In genomic region chr1:219661464-219662092, GRCh38 we compare ENCODE assay signal across 23 cellular contexts. TPM values are rescaled to one million over a fixed set of nuclear protein-coding genes. Genes with fewer than 3 reads are reported as not detected.
DNase-seq lines count a peak whose midpoint lies in the region; ATAC-seq lines count a peak whose summit lies in the region.
"Had no signal": no experiment of that assay in that cellular context is flagged by ENCODE, and none has a peak within 500 bp of the region (broad histone marks: within the 10 kb centered on the region; RNA-seq: fewer than 3 reads in every experiment).

No MANE protein-coding gene starts in this region.

- CTCF ChIA-PET in activated CD8-positive, alpha-beta T cell treated with anti-CD3 and anti-CD28 coated beads, Interleukin-2, amount 10 ng/mL, durations not matched to agents 7 days and 5 days (lab: Charles Lee) = interaction anchor here (0.6 to 1.4 kb wide), 8 partner anchors 10 to 472 kb away, joined by 3 to 5 read pairs (median 3); no protein-coding TSS in a partner anchor

- H3K27me3 Mint-ChIP-seq in activated CD8-positive, alpha-beta T cell treated with anti-CD3 and anti-CD28 coated beads, Interleukin-2, amount 10 ng/mL, durations not matched to agents 7 days and 5 days (ENCODE audit: low read depth) = peaks cover 6% of the 10 kb centered on the region

- 86 to 91% methylated on average over 8 of the region's 8 CpGs for WGBS in ectodermal cell, 2 experiments

- no peaks in the 10 kb centered on the region for H3K9me3 ChIP-seq in ectodermal cell (ENCODE audit: control insufficient read depth, low read length)
- H3K9me3 ChIP-seq: colonic mucosa, gastrocnemius medialis, lower lobe of right lung, SJCRH30 had no signal

- no peaks in the 10 kb centered on the region for H3K9me3 Mint-ChIP-seq in activated CD8-positive, alpha-beta T cell treated with anti-CD3 and anti-CD28 coated beads, Interleukin-2, amount 10 ng/mL, durations not matched to agents 7 days and 5 days (ENCODE audit: insufficient read depth)
- H3K9me3 Mint-ChIP-seq: natural killer cell; stimulated activated naive CD8-positive, alpha-beta T cell treated with anti-CD3 and anti-CD28 coated beads, Interleukin-15, Interleukin-2, amounts not matched to agents 100 ng/mL and 50 ng/mL, for 24 hours had no signal

- no peaks in the 10 kb centered on the region for H3K27me3 ChIP-seq in ectodermal cell (ENCODE audit: control insufficient read depth, insufficient read depth, low read length, poor library complexity, severe bottlenecking)
- H3K27me3 ChIP-seq: colonic mucosa, gastrocnemius medialis, SJCRH30 had no signal

- no peak for ATAC-seq in activated CD8-positive, alpha-beta T cell treated with anti-CD3 and anti-CD28 coated beads, Interleukin-2, amount 10 ng/mL, durations not matched to agents 7 days and 5 days
- ATAC-seq: natural killer cell had no signal

- H3K4me1 ChIP-seq in ectodermal cell (ENCODE audit: control insufficient read depth, insufficient read depth, low read length) = peaks cover 16% of the 10 kb centered on the region
- H3K4me1 ChIP-seq: colonic mucosa had no signal

- no peak overlapping the region for H3K4me3 ChIP-seq in ectodermal cell (ENCODE audit: insufficient read depth, low read depth, low read length)
- H3K4me3 ChIP-seq: colonic mucosa, SJCRH30 had no signal

- H3K27ac Mint-ChIP-seq in activated CD8-positive, alpha-beta T cell treated with anti-CD3 and anti-CD28 coated beads, Interleukin-2, amount 10 ng/mL, durations not matched to agents 7 days and 5 days = no peak overlapping the region
- H3K27ac Mint-ChIP-seq: activated CD4-positive, alpha-beta T cell treated with anti-CD3 and anti-CD28 coated beads for 36 hours; natural killer cell; stimulated activated naive CD8-positive, alpha-beta T cell treated with anti-CD3 and anti-CD28 coated beads, Interleukin-15, Interleukin-2, amounts not matched to agents 100 ng/mL and 50 ng/mL, for 24 hours had no signal

- POLR2A ChIA-PET in activated CD8-positive, alpha-beta T cell treated with anti-CD3 and anti-CD28 coated beads, Interleukin-2, amount 10 ng/mL, durations not matched to agents 7 days and 5 days (lab: Charles Lee) = no interaction called here

- no peak overlapping the region for H3K4me3 Mint-ChIP-seq in activated CD8-positive, alpha-beta T cell treated with anti-CD3 and anti-CD28 coated beads, Interleukin-2, amount 10 ng/mL, durations not matched to agents 7 days and 5 days
- H3K4me3 Mint-ChIP-seq: activated CD4-positive, alpha-beta T cell treated with anti-CD3 and anti-CD28 coated beads for 36 hours; natural killer cell had no signal

- H3K4me1 Mint-ChIP-seq in activated CD8-positive, alpha-beta T cell treated with anti-CD3 and anti-CD28 coated beads, Interleukin-2, amount 10 ng/mL, durations not matched to agents 7 days and 5 days (ENCODE audit: low read depth) = peaks cover 4% of the 10 kb centered on the region
- H3K4me1 Mint-ChIP-seq: activated CD4-positive, alpha-beta T cell treated with anti-CD3 and anti-CD28 coated beads for 36 hours had no signal

- H3K36me3 Mint-ChIP-seq in activated CD8-positive, alpha-beta T cell treated with anti-CD3 and anti-CD28 coated beads, Interleukin-2, amount 10 ng/mL, durations not matched to agents 7 days and 5 days (ENCODE audit: low read depth) = no peaks in the 10 kb centered on the region
- H3K36me3 Mint-ChIP-seq: CD14-positive monocyte, natural killer cell had no signal

- H3K27ac ChIP-seq in ectodermal cell (ENCODE audit: insufficient read depth, low read depth, low read length, poor library complexity, severe bottlenecking) (peak overlapping the region; percentile 27), temporal lobe (ENCODE audit: low read depth, low read length) (peak overlapping the region; percentile 69)
- H3K27ac ChIP-seq: colonic mucosa, epithelial cell of prostate, gastrocnemius medialis, lower lobe of right lung, SJCRH30 had no signal

- peak; percentile 51 for DNase-seq in NOMO-1 treated with DMSO at 0.1 percent for 48 hours (lab: John Stamatoyannopoulos, UW; ENCODE audit: unreplicated experiment)
- no peak for DNase-seq in NOMO-1 treated with dmso at 0.1 percent for 144 hours (lab: John Stamatoyannopoulos, UW; ENCODE audit: unreplicated experiment)
- peak; percentile 81 for DNase-seq in midbrain (lab: John Stamatoyannopoulos, UW)
- DNase-seq in HuH-7.5 (ENCODE audit: low spot score) = no peak
- DNase-seq in activated CD8-positive, alpha-beta T cell treated with anti-CD3 and anti-CD28 coated beads, Interleukin-2, amount 10 ng/mL, durations not matched to agents 7 days and 5 days = no peak
- DNase-seq in activated naive CD4-positive, alpha-beta T cell treated with anti-CD3 and anti-CD28 coated beads, Interleukin-2, amount 50 U/mL, for 16 hours = no peak
- DNase-seq: activated CD8-positive, alpha-beta memory T cell treated with anti-CD3 and anti-CD28 coated beads, Interleukin-2, amount 50 U/mL, for 4 hours; activated gamma-delta T cell; DMS153; natural killer cell had no signal

- no peaks in the 10 kb centered on the region for H3K36me3 ChIP-seq in ectodermal cell (ENCODE audit: control insufficient read depth, insufficient read depth, low read length)
- H3K36me3 ChIP-seq: colonic mucosa, gastrocnemius medialis, lower lobe of right lung, SJCRH30 had no signal

RNA-seq across cellular contexts. Expression of gene ZC3H11B, which starts 48.7 kb away (rescaled TPM):
- 0.65 TPM for polyA plus RNA-seq in ectodermal cell (2013, experiment 1 of 4)
- polyA plus RNA-seq in ectodermal cell (2013, experiment 2 of 4) = 0.27 TPM
- 0.43 TPM for polyA plus RNA-seq in ectodermal cell (2013, experiment 3 of 4)
- 0.36 TPM for polyA plus RNA-seq in ectodermal cell (2013, experiment 4 of 4)
- total RNA-seq in temporal lobe = not detected
- under 1 TPM; 0.37 to 0.66 TPM for total RNA-seq in activated CD8-positive, alpha-beta T cell treated with anti-CD3 and anti-CD28 coated beads, Interleukin-2, amount 10 ng/mL, durations not matched to agents 7 days and 5 days
- total RNA-seq: gastrocnemius medialis, HT1080, natural killer cell, NCI-H460, renal cortical epithelial cell, SJCRH30 had no signal

Comparison
In these comparisons a context has a peak if more than half of its experiments do, and no peak if none do; other contexts are left out.
1. DNase-seq: peak in NOMO-1 treated with DMSO at 0.1 percent for 48 hours (single experiment) and midbrain (single experiment); none in NOMO-1 treated with dmso at 0.1 percent for 144 hours (single experiment), HuH-7.5 (single experiment), activated CD8-positive, alpha-beta T cell treated with anti-CD3 and anti-CD28 coated beads, Interleukin-2, amount 10 ng/mL, durations not matched to agents 7 days and 5 days (single experiment) and activated naive CD4-positive, alpha-beta T cell treated with anti-CD3 and anti-CD28 coated beads, Interleukin-2, amount 50 U/mL, for 16 hours (single experiment).